ENCODE assay signal across 8 cellular contexts in the genomic region with DNA sequence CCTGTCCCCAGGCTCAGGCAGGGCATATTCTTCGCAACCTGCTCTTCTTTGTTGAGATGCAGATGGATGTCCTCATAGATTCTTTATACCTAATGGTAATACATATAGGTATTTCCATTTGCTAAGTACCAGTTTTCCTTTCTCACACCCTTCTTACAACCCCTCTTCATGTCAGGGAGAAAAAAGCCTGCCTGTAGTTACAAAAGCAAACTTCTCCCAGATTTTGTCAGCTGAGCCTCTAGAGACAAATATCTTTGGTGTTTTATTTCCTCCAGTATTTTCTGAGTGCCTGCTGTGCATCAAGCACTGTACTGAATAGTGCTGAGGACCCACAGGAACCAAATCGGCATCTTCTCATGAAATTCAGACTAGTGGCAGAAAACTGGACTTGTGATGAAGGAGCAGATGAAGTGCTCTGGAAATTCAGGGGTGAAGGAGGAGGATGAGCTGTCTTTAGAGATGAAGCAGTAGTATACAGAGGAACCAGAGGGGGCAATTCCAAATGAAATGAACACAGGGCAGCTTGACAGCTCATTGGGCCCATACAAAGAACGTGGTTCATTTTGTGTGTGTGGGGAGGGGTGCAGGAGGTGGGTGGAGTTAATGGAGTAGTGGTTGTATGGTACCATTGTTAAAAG.
DNase-seq lines count a peak whose midpoint lies in the region; ATAC-seq and TF ChIP-seq lines count a peak whose summit lies in the region.

No MANE protein-coding gene starts in this region.

- peaks cover 18% of the 10 kb centered on the region in 2 experiments for H3K4me1 ChIP-seq in neutrophil (ENCODE audit: control insufficient read depth in 1 of 2, insufficient read depth in 1 of 2, low read depth in 1 of 2, low read length in 1 of 2)

- H3K27me3 ChIP-seq in neutrophil, result no peaks in the 10 kb centered on the region

- no peak for TF ChIP-seq CTCF in neutrophil (IDR thresholded peaks at IDR 0.05)

- no peaks in the 10 kb centered on the region for H3K9me3 ChIP-seq in neutrophil

- intact Hi-C loops in head of caudate nucleus (cut with DNase I), result loop anchor here (10.0 kb wide), 1 partner anchor 150 kb away; no protein-coding TSS in a partner anchor

- peak; percentile 45 for DNase-seq in ELR (ENCODE audit: low read depth)
- peak; percentile 19 for DNase-seq in NCI-H1105 (lab: John Stamatoyannopoulos, UW)
- no peak for DNase-seq in head of caudate nucleus

- ATAC-seq in GM21529 (IDR thresholded peaks at IDR 0.05; ENCODE audit: unreplicated experiment) (no peak), GM21619 (IDR thresholded peaks at IDR 0.05; ENCODE audit: unreplicated experiment) (no peak), HG03039 (IDR thresholded peaks at IDR 0.05; ENCODE audit: unreplicated experiment) (no peak)

- H3K36me3 ChIP-seq in neutrophil, result peaks cover 6% of the 10 kb centered on the region

- H3K27ac ChIP-seq in cingulate gyrus (ENCODE audit: low read depth, low read length) (peak overlapping the region; percentile 95), neutrophil (peak overlapping the region; percentile 72)

- peak overlapping the region; percentile 92 to 94 for H3K4me3 ChIP-seq in neutrophil (ENCODE audit: low read depth in 1 of 2, low read length in 1 of 2)

Comparison
In these comparisons a context has a peak if more than half of its experiments do, and no peak if none do; other contexts are left out.
1. DNase-seq: peak in ELR (single experiment) and NCI-H1105 (single experiment); none in head of caudate nucleus (0 of 42).